Comparison of ENCODE assay signal across 1 cellular context in the genomic region with DNA sequence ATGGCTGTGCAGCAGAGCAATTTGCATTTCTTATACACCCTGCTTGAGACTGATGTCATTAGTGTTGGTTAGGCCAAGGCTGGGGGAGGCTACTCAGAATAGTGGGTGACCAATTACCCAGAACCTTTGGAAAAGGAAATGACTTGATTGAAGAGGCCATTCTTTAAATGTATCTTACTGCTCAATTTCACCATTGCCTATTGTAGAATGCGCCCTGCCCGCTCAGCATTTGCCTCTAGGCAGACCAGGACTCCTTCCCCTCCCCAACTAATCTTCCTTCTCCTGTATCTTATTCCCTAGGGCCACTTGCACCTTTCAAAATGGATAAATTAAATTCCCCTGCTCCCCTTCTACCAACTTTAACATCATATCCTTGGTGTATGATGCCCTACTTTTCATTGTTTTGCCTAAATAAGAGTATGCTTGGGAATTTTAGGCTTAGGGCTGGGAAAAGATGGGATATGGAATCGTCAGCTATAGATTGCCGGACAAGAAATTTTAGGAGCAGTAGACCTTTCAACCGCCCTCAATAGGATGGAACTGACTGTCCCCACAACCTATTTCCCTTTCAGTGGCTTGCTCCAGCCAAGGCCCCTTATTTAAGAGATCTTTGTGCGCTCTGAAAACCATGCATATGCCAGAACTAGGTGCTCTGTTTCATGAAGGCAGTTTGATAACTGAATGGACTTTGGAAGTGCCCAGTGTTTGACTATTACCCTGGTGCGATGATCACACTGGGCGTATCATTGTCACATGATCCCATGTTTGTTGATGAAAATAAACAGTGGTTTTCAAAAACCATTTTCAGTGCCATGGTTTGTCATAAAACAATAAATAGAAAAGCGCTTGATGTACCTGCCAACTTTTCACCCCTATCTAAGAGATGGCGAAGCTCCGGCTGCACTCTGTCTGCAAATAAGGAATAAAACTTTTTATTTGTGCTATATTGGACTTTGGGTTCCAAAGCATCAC.
A peak's percentile ranks its signal among the peaks of the same experiment; 100 is the strongest.
TF ChIP-seq lines count a peak whose summit lies in the region.

No MANE protein-coding gene starts in this region.

TF ChIP-seq in HepG2, 621 proteins besides CTCF, POLR2A, EP300 and RAD21 (continued from another document and continues in another):
- TF ChIP-seq, protein P1, sequence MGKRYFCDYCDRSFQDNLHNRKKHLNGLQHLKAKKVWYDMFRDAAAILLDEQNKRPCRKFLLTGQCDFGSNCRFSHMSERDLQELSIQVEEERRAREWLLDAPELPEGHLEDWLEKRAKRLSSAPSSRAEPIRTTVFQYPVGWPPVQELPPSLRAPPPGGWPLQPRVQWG (CRISPR knock-in tag; IDR thresholded peaks at IDR 0.05; ENCODE audit: borderline replicate concordance, low read depth), result no peak
- TF ChIP-seq, protein P2, sequence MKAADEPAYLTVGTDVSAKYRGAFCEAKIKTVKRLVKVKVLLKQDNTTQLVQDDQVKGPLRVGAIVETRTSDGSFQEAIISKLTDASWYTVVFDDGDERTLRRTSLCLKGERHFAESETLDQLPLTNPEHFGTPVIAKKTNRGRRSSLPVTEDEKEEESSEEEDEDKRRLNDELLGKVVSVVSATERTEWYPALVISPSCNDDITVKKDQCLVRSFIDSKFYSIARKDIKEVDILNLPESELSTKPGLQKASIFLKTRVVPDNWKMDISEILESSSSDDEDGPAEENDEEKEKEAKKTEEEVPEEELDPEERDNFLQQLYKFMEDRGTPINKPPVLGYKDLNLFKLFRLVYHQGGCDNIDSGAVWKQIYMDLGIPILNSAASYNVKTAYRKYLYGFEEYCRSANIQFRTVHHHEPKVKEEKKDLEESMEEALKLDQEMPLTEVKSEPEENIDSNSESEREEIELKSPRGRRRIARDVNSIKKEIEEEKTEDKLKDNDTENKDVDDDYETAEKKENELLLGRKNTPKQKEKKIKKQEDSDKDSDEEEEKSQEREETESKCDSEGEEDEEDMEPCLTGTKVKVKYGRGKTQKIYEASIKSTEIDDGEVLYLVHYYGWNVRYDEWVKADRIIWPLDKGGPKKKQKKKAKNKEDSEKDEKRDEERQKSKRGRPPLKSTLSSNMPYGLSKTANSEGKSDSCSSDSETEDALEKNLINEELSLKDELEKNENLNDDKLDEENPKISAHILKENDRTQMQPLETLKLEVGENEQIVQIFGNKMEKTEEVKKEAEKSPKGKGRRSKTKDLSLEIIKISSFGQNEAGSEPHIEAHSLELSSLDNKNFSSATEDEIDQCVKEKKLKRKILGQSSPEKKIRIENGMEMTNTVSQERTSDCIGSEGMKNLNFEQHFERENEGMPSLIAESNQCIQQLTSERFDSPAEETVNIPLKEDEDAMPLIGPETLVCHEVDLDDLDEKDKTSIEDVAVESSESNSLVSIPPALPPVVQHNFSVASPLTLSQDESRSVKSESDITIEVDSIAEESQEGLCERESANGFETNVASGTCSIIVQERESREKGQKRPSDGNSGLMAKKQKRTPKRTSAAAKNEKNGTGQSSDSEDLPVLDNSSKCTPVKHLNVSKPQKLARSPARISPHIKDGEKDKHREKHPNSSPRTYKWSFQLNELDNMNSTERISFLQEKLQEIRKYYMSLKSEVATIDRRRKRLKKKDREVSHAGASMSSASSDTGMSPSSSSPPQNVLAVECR (CRISPR knock-in tag; IDR thresholded peaks at IDR 0.05; ENCODE audit: borderline replicate concordance), result peak; percentile 14; the same call in 1 of the 2 replicates
- TF ChIP-seq TARDBP (CRISPR knock-in tag; IDR thresholded peaks at IDR 0.05) (no peak), SNRNP70 (IDR thresholded peaks at IDR 0.05; ENCODE audit: low read depth, low read length) (no peak), ZNF468 (CRISPR knock-in tag; IDR thresholded peaks at IDR 0.05) (no peak), NR2F1 (CRISPR knock-in tag; IDR thresholded peaks at IDR 0.05) (0 out of 4 replicates have a peak, but pooled peaks of 1 of the 2 experiments have one; percentile 30), GATAD1 (CRISPR knock-in tag; IDR thresholded peaks at IDR 0.05) (peak; percentile 51; the same call in 1 of the 2 replicates), MBD4 (IDR thresholded peaks at IDR 0.05; ENCODE audit: borderline replicate concordance, low read length) (no peak), ZFAT (CRISPR knock-in tag; conservative IDR thresholded peaks at IDR 0.05) (no peak), HOXA5 (CRISPR knock-in tag; IDR thresholded peaks at IDR 0.05) (peak; percentile 24; the same call in 1 of the 2 replicates), ZNF251 (CRISPR knock-in tag; IDR thresholded peaks at IDR 0.05) (no peak), GZF1 (CRISPR knock-in tag; IDR thresholded peaks at IDR 0.05) (no peak), ZSCAN9 (CRISPR knock-in tag; IDR thresholded peaks at IDR 0.05; ENCODE audit: borderline replicate concordance) (no peak), ZNF768 (CRISPR knock-in tag; IDR thresholded peaks at IDR 0.05) (no peak), PPARG (CRISPR knock-in tag; conservative IDR thresholded peaks at IDR 0.05) (no peak), ZNF556 (CRISPR knock-in tag; IDR thresholded peaks at IDR 0.05; ENCODE audit: borderline replicate concordance) (no peak), KLF6 (CRISPR knock-in tag; IDR thresholded peaks at IDR 0.05) (no peak), ZNF816 (CRISPR knock-in tag; IDR thresholded peaks at IDR 0.05; ENCODE audit: borderline replicate concordance) (no peak), YEATS4 (CRISPR knock-in tag; IDR thresholded peaks at IDR 0.05; ENCODE audit: borderline replicate concordance) (peak; percentile 50; the same call in 1 of the 2 replicates), PAWR (CRISPR knock-in tag; IDR thresholded peaks at IDR 0.05; ENCODE audit: borderline replicate concordance) (no peak), ZNF225 (CRISPR knock-in tag; IDR thresholded peaks at IDR 0.05) (no peak), SYNCRIP (IDR thresholded peaks at IDR 0.05; ENCODE audit: insufficient read depth, low read depth, low read length) (no peak)
- TF ChIP-seq, protein P3, sequence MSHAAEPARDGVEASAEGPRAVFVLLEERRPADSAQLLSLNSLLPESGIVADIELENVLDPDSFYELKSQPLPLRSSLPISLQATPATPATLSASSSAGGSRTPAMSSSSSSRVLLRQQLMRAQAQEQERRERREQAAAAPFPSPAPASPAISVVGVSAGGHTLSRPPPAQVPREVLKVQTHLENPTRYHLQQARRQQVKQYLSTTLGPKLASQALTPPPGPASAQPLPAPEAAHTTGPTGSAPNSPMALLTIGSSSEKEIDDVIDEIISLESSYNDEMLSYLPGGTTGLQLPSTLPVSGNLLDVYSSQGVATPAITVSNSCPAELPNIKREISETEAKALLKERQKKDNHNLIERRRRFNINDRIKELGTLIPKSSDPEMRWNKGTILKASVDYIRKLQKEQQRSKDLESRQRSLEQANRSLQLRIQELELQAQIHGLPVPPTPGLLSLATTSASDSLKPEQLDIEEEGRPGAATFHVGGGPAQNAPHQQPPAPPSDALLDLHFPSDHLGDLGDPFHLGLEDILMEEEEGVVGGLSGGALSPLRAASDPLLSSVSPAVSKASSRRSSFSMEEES (CRISPR knock-in tag; IDR thresholded peaks at IDR 0.05), result peak; percentile 96
- TF ChIP-seq, protein P4, sequence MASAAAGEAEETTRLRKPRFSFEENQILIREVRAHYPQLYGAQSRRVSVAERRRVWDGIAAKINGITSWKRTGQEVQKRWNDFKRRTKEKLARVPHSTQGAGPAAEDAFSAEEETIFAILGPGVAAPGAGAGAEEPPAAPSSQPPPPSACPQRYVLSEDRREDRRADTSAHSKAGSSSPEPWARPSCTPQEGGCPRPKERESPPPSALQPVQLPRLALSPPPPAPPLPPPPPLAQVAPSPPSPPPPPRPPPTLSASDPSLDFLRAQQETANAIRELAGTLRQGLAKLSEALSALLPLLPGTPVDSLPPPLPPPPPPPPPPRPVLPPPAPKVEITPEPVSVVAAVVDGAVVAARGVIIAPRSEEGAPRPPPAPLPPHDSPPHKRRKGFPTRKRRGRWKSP (CRISPR knock-in tag; IDR thresholded peaks at IDR 0.05), result peak; percentile 75; the same call in 1 of the 2 replicates
- TF ChIP-seq, protein P5, sequence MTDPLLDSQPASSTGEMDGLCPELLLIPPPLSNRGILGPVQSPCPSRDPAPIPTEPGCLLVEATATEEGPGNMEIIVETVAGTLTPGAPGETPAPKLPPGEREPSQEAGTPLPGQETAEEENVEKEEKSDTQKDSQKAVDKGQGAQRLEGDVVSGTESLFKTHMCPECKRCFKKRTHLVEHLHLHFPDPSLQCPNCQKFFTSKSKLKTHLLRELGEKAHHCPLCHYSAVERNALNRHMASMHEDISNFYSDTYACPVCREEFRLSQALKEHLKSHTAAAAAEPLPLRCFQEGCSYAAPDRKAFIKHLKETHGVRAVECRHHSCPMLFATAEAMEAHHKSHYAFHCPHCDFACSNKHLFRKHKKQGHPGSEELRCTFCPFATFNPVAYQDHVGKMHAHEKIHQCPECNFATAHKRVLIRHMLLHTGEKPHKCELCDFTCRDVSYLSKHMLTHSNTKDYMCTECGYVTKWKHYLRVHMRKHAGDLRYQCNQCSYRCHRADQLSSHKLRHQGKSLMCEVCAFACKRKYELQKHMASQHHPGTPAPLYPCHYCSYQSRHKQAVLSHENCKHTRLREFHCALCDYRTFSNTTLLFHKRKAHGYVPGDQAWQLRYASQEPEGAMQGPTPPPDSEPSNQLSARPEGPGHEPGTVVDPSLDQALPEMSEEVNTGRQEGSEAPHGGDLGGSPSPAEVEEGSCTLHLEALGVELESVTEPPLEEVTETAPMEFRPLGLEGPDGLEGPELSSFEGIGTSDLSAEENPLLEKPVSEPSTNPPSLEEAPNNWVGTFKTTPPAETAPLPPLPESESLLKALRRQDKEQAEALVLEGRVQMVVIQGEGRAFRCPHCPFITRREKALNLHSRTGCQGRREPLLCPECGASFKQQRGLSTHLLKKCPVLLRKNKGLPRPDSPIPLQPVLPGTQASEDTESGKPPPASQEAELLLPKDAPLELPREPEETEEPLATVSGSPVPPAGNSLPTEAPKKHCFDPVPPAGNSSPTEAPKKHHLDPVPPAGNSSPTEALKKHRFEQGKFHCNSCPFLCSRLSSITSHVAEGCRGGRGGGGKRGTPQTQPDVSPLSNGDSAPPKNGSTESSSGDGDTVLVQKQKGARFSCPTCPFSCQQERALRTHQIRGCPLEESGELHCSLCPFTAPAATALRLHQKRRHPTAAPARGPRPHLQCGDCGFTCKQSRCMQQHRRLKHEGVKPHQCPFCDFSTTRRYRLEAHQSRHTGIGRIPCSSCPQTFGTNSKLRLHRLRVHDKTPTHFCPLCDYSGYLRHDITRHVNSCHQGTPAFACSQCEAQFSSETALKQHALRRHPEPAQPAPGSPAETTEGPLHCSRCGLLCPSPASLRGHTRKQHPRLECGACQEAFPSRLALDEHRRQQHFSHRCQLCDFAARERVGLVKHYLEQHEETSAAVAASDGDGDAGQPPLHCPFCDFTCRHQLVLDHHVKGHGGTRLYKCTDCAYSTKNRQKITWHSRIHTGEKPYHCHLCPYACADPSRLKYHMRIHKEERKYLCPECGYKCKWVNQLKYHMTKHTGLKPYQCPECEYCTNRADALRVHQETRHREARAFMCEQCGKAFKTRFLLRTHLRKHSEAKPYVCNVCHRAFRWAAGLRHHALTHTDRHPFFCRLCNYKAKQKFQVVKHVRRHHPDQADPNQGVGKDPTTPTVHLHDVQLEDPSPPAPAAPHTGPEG (CRISPR knock-in tag; IDR thresholded peaks at IDR 0.05), result no peak
- TF ChIP-seq, protein P6, sequence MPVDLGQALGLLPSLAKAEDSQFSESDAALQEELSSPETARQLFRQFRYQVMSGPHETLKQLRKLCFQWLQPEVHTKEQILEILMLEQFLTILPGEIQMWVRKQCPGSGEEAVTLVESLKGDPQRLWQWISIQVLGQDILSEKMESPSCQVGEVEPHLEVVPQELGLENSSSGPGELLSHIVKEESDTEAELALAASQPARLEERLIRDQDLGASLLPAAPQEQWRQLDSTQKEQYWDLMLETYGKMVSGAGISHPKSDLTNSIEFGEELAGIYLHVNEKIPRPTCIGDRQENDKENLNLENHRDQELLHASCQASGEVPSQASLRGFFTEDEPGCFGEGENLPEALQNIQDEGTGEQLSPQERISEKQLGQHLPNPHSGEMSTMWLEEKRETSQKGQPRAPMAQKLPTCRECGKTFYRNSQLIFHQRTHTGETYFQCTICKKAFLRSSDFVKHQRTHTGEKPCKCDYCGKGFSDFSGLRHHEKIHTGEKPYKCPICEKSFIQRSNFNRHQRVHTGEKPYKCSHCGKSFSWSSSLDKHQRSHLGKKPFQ (CRISPR knock-in tag; IDR thresholded peaks at IDR 0.05; ENCODE audit: insufficient replicate concordance), result no peak
- TF ChIP-seq, protein P7, sequence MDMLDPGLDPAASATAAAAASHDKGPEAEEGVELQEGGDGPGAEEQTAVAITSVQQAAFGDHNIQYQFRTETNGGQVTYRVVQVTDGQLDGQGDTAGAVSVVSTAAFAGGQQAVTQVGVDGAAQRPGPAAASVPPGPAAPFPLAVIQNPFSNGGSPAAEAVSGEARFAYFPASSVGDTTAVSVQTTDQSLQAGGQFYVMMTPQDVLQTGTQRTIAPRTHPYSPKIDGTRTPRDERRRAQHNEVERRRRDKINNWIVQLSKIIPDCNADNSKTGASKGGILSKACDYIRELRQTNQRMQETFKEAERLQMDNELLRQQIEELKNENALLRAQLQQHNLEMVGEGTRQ (IDR thresholded peaks at IDR 0.05; ENCODE audit: low read depth, low read length), result peak; percentile 64
- TF ChIP-seq, protein P7 (CRISPR knock-in tag; IDR thresholded peaks at IDR 0.05; ENCODE audit: borderline replicate concordance), result peak; percentile 84; the same call in 1 of the 2 replicates
